In genomic region chr7:135772639-135773019, GRCh38 we compare ENCODE assay signal across 23 cellular contexts. TPM values are rescaled to one million over a fixed set of nuclear protein-coding genes. Genes with fewer than 3 reads are reported as not detected.
DNase-seq lines count a peak whose midpoint lies in the region; TF ChIP-seq lines count a peak whose summit lies in the region.
"Had no signal": no experiment of that assay in that cellular context is flagged by ENCODE, and none has a peak within 500 bp of the region (broad histone marks: within the 10 kb centered on the region; RNA-seq: fewer than 3 reads in every experiment).

No MANE protein-coding gene starts in this region.

- CTCF ChIA-PET in mammary epithelial cell (lab: Charles Lee; ENCODE audit: low non-redundant PET), result no interaction called here
- CTCF ChIA-PET in MCF 10A (lab: Yijun Ruan, JAX), result interaction anchor here (0.6 to 1.2 kb wide), 3 partner anchors 99 to 218 kb away, joined by 3 to 4 read pairs (median 3); no protein-coding TSS in a partner anchor

- H3K27ac ChIP-seq in mammary epithelial cell (ENCODE audit: insufficient read depth, low read depth, low read length) (no peak overlapping the region), sigmoid colon (peak overlapping the region in 2 of 4 donors; percentile 27 to 36)
- H3K27ac ChIP-seq: SK-N-MC had no signal

- peaks cover 7% of the 10 kb centered on the region for H3K4me1 Mint-ChIP-seq in MCF 10A (ENCODE audit: insufficient read depth, unreplicated experiment)
- H3K4me1 Mint-ChIP-seq: activated CD8-positive, alpha-beta memory T cell treated with anti-CD3 and anti-CD28 coated beads, Interleukin-2, amount 10 ng/mL, durations not matched to agents 7 days and 5 days; memory B cell had no signal

- DNase-seq in mammary epithelial cell (no peak), MCF 10A (ENCODE audit: unreplicated experiment) (no peak), SK-N-DZ (ENCODE audit: low spot score) (peak; percentile 12), islet precursor cell (peak; percentile 60), sigmoid colon (no peak), NCI-H128 (lab: John Stamatoyannopoulos, UW; ENCODE audit: unreplicated experiment) (no peak)
- no peak for DNase-seq in stimulated activated CD4-positive, alpha-beta T cell treated with anti-CD3 and anti-CD28 coated beads, Interleukin-4, amount 100 ng/mL, for 4 hours
- DNase-seq: activated CD4-positive, alpha-beta T cell treated with anti-CD3 and anti-CD28 coated beads for 1 hour; activated CD8-positive, alpha-beta memory T cell treated with anti-CD3 and anti-CD28 coated beads, Interleukin-2, amount 10 ng/mL, durations not matched to agents 7 days and 5 days; adrenal gland; CD4-positive, alpha-beta T cell; MM.1S; stimulated activated naive CD4-positive, alpha-beta T cell; T1000; transverse colon had no signal

- H3K27ac Mint-ChIP-seq in MCF 10A (ENCODE audit: low read depth, unreplicated experiment), result no peak overlapping the region
- H3K27ac Mint-ChIP-seq: activated CD8-positive, alpha-beta memory T cell treated with anti-CD3 and anti-CD28 coated beads, Interleukin-2, amount 10 ng/mL, durations not matched to agents 7 days and 5 days; activated T-helper 2 cell treated with anti-CD3 and anti-CD28 coated beads, Interferon-gamma antibody, Interleukin-2, Interleukin-4, amounts not matched to agents 10 μg/mL and 5 μg/mL and 100 μg/mL, durations not matched to agents 14 hours and 24 hours and 36 hours; CD4-positive, alpha-beta T cell; memory B cell had no signal

- H3K4me1 ChIP-seq in mammary epithelial cell (ENCODE audit: insufficient read depth, low read length), result peaks cover 4% of the 10 kb centered on the region
- peaks cover 47% of the 10 kb centered on the region for H3K4me1 ChIP-seq in skeletal muscle satellite cell (ENCODE audit: control insufficient read depth, insufficient read depth, low read length)
- H3K4me1 ChIP-seq in sigmoid colon, result peaks cover 0 to 10% (median 0%) of the 10 kb centered on the region in 4 donors
- H3K4me1 ChIP-seq: adrenal gland had no signal

- H3K9me3 Mint-ChIP-seq in MCF 10A (ENCODE audit: unreplicated experiment), result no peaks in the 10 kb centered on the region
- H3K9me3 Mint-ChIP-seq: activated T-helper 2 cell treated with anti-CD3 and anti-CD28 coated beads, Interferon-gamma antibody, Interleukin-2, Interleukin-4, amounts not matched to agents 10 μg/mL and 5 μg/mL and 100 μg/mL, durations not matched to agents 14 hours and 24 hours and 36 hours; CD4-positive, alpha-beta T cell had no signal

- H3K4me2 ChIP-seq in mammary epithelial cell (ENCODE audit: insufficient read depth, low read depth, low read length) (no peak overlapping the region), skeletal muscle satellite cell (ENCODE audit: low read length) (peak overlapping the region; percentile 0)

- POLR2A ChIA-PET in MCF 10A (lab: Yijun Ruan, JAX), result no interaction called here

- H3K27me3 ChIP-seq in mammary epithelial cell (ENCODE audit: insufficient read depth, low read length) (no peaks in the 10 kb centered on the region), skeletal muscle satellite cell (ENCODE audit: control insufficient read depth, insufficient read depth, low read length) (no peaks in the 10 kb centered on the region), sigmoid colon (no peaks in the 10 kb centered on the region)
- H3K27me3 ChIP-seq: adrenal gland, esophagus muscularis mucosa, transverse colon had no signal

- WGBS in mammary epithelial cell (ENCODE audit: low coverage, missing lambda C conversion rate), result 97% methylated on average over 5 of the region's 6 CpGs
- 71 to 85% methylated on average over 6 of the region's 6 CpGs for WGBS in sigmoid colon, 2 donors

- TF ChIP-seq EP300 in sigmoid colon (IDR thresholded peaks at IDR 0.05), result no peak

- TF ChIP-seq CTCF in mammary epithelial cell (conservative IDR thresholded peaks at IDR 0.05 in 1 of 2, IDR thresholded peaks at IDR 0.05 in 1 of 2; ENCODE audit: extremely low read depth in 1 of 2, insufficient read depth in 1 of 2, low read depth in 1 of 2, low read length in 2 of 2), result no peak
- no peak for TF ChIP-seq CTCF in MCF 10A (IDR thresholded peaks at IDR 0.05; ENCODE audit: unreplicated experiment)
- TF ChIP-seq CTCF in sigmoid colon (IDR thresholded peaks at IDR 0.05), result no peak

- intact Hi-C loops in mammary epithelial cell (cut with micrococcal nuclease) (no loop called here), MCF 10A (cut with micrococcal nuclease) (no loop called here), sigmoid colon (cut with DNase I) (no loop called here)

- H3K36me3 ChIP-seq in mammary epithelial cell (ENCODE audit: insufficient read depth, low read length), result no peaks in the 10 kb centered on the region
- H3K36me3 ChIP-seq in skeletal muscle satellite cell (ENCODE audit: insufficient read depth, low read length), result no peaks in the 10 kb centered on the region
- no peaks in the 10 kb centered on the region for H3K36me3 ChIP-seq in sigmoid colon
- H3K36me3 ChIP-seq: adrenal gland, esophagus muscularis mucosa, transverse colon had no signal

- TF ChIP-seq POLR2A in sigmoid colon (IDR thresholded peaks at IDR 0.05), result no peak

- H4K20me1 ChIP-seq in mammary epithelial cell (ENCODE audit: insufficient read depth, low read length), result no peaks in the 10 kb centered on the region

- dilution Hi-C loops in mammary epithelial cell (cut with HindIII; ENCODE audit: low sequenced_read_pairs), result no loop called here

- H3K9me3 ChIP-seq in mammary epithelial cell (replicated peaks; ENCODE audit: insufficient read depth, low read length) (no peaks in the 10 kb centered on the region), skeletal muscle satellite cell (replicated peaks; ENCODE audit: low read length) (no peaks in the 10 kb centered on the region), sigmoid colon (no peaks in the 10 kb centered on the region)
- H3K9me3 ChIP-seq: adrenal gland, esophagus muscularis mucosa, transverse colon had no signal

- no peaks in the 10 kb centered on the region for H3K36me3 Mint-ChIP-seq in MCF 10A (ENCODE audit: insufficient read depth, unreplicated experiment)
- H3K36me3 Mint-ChIP-seq: activated CD8-positive, alpha-beta memory T cell treated with anti-CD3 and anti-CD28 coated beads, Interleukin-2, amount 10 ng/mL, durations not matched to agents 7 days and 5 days had no signal

- H3K4me3 ChIP-seq in mammary epithelial cell (replicated peaks in 1 of 3; ENCODE audit: insufficient read depth in 1 of 3, low read depth in 2 of 3, low read length in 3 of 3) (no peak overlapping the region), skeletal muscle satellite cell (ENCODE audit: low read length) (no peak overlapping the region), sigmoid colon (no peak overlapping the region)
- H3K4me3 ChIP-seq: adrenal gland, esophagus muscularis mucosa, SK-N-MC, transverse colon had no signal

- BruUV-seq in mammary epithelial cell (replicated peaks; lab: Mats Ljungman, UMichigan) (no TSS peak), MCF 10A (replicated peaks; lab: Mats Ljungman, UMichigan) (no TSS peak)

- in situ Hi-C loops in mammary epithelial cell (cut with MboI; ENCODE audit: low sequenced_read_pairs in 2 of 2), result no loop called here

- H3K4me3 Mint-ChIP-seq in MCF 10A (ENCODE audit: unreplicated experiment), result no peak overlapping the region
- H3K4me3 Mint-ChIP-seq: activated CD8-positive, alpha-beta memory T cell treated with anti-CD3 and anti-CD28 coated beads, Interleukin-2, amount 10 ng/mL, durations not matched to agents 7 days and 5 days; CD4-positive, alpha-beta T cell; memory B cell had no signal

- H3K27me3 Mint-ChIP-seq in MCF 10A (ENCODE audit: insufficient read depth, unreplicated experiment), result peaks cover 1% of the 10 kb centered on the region

- H3K79me2 ChIP-seq in mammary epithelial cell (ENCODE audit: insufficient read depth, low read length), result no peaks in the 10 kb centered on the region

- peak overlapping the region; percentile 29 for H2AFZ ChIP-seq in mammary epithelial cell (ENCODE audit: low read depth, low read length)

- H3K9ac ChIP-seq in mammary epithelial cell (ENCODE audit: insufficient read depth, low read length), result no peak overlapping the region
- H3K9ac ChIP-seq in skeletal muscle satellite cell (ENCODE audit: low read depth, low read length), result no peak overlapping the region

RNA-seq across cellular contexts. Expression of gene FAM180A, which starts 24.0 kb away (rescaled TPM):
- total RNA-seq in mammary epithelial cell (not detected), MCF 10A (2022) (0.17 TPM in 1 of 2 replicates, not detected in the other), sigmoid colon (1 to 10 TPM in 3 of 4 donors, under 1 TPM in 1; 0.95 to 8.9 (median 6.1) TPM)
- polyA plus RNA-seq in mammary epithelial cell (not detected), sigmoid colon (1 to 10 TPM in 1 of 3 donors, under 1 TPM in 1, not detected in 1; 0.60 to 1.8 TPM)
- polyA minus RNA-seq in mammary epithelial cell, result not detected
- not detected in 2 replicates for polyA plus RNA-seq in SK-N-DZ (2014; cell fraction: cytosol; rRNA removed)
- not detected in 2 replicates for polyA plus RNA-seq in SK-N-DZ (2014; cell fraction: nucleus; rRNA removed)
- total RNA-seq in skeletal muscle satellite cell (2012; rRNA removed), result 35.6 and 43.9 TPM in 2 replicates
- total RNA-seq: activated CD8-positive, alpha-beta memory T cell treated with anti-CD3 and anti-CD28 coated beads, Interleukin-2, amount 10 ng/mL, durations not matched to agents 7 days and 5 days; activated T-helper 2 cell treated with anti-CD3 and anti-CD28 coated beads, Interferon-gamma antibody, Interleukin-2, Interleukin-4, amounts not matched to agents 10 μg/mL and 5 μg/mL and 100 μg/mL, durations not matched to agents 14 hours and 24 hours and 36 hours; CD4-positive, alpha-beta T cell; NCI-H460; renal cortical epithelial cell had no signal
- polyA plus RNA-seq: neural cell had no signal

RNA-seq across cellular contexts. Expression of gene SLC13A4, which starts 44.6 kb away (rescaled TPM):
- total RNA-seq in mammary epithelial cell, result not detected
- polyA plus RNA-seq in mammary epithelial cell, result 0.06 TPM
- not detected for polyA minus RNA-seq in mammary epithelial cell
- total RNA-seq in MCF 10A (2022), result not detected in 2 replicates
- polyA plus RNA-seq in SK-N-DZ (2014; cell fraction: cytosol; rRNA removed), result not detected in 2 replicates
- not detected in 2 replicates for polyA plus RNA-seq in SK-N-DZ (2014; cell fraction: nucleus; rRNA removed)
- total RNA-seq in skeletal muscle satellite cell (2012; rRNA removed), result 0.51 and 0.87 TPM in 2 replicates
- total RNA-seq in sigmoid colon, result under 1 TPM in 1 of 4 donors, not detected in 3; 0.28 TPM
- polyA plus RNA-seq in sigmoid colon, result under 1 TPM in 2 of 3 donors, not detected in 1; 0.12 to 0.60 TPM
- total RNA-seq: activated CD8-positive, alpha-beta memory T cell treated with anti-CD3 and anti-CD28 coated beads, Interleukin-2, amount 10 ng/mL, durations not matched to agents 7 days and 5 days; activated T-helper 2 cell treated with anti-CD3 and anti-CD28 coated beads, Interferon-gamma antibody, Interleukin-2, Interleukin-4, amounts not matched to agents 10 μg/mL and 5 μg/mL and 100 μg/mL, durations not matched to agents 14 hours and 24 hours and 36 hours; CD4-positive, alpha-beta T cell; esophagus muscularis mucosa; NCI-H460; renal cortical epithelial cell had no signal

Comparison
In these comparisons a context has a peak if more than half of its experiments do, and no peak if none do; other contexts are left out.
1. DNase-seq: peak in SK-N-DZ (single experiment) and islet precursor cell (single experiment); none in mammary epithelial cell (single experiment), MCF 10A (single experiment), sigmoid colon (single experiment), NCI-H128 (single experiment) and stimulated activated CD4-positive, alpha-beta T cell treated with anti-CD3 and anti-CD28 coated beads, Interleukin-4, amount 100 ng/mL, for 4 hours (0 of 2).